8 cellular contexts compared by ENCODE assay signal in the genomic region with DNA sequence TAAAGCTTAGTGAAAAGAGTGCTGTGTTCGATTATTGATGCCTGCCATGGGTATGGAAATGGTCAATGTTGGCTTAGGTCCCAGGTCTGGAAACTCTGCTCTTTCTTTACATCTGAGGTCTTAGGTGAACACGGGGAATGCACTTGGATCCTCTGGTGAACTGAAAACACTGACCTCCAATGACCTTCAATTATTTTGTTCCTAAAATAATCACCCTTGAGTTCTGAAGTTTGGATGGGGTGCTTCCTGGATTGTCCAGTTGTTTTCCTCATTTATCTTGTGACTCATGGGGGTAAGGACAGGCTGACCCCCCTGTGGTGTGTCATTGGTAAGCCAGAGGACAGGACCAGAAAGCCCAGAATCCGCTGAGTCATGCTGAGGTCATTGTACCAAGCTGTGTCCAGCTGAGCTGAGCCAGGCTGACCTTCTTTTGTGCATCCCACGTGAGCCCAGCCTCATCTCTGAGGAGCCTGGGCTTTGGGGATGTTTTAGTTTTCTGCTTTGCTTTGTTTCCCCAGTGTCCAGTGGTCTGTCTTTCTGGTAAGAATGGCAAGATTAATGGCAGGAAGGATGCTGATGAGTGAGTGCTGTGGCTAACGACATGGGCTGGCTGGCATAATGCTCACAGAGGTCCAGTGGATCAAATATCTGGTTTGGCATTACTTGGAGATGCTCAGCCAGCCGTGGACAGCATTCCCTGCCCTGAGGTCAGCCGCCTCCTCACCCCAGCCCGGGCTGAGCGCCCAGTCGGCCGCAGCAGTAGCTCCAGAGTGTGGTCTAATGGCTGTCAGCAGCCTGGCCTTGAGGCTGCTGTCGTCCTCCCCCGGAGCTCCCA. TPM values are rescaled to one million over a fixed set of nuclear protein-coding genes. Genes with fewer than 3 reads are reported as not detected.
A peak's percentile ranks its signal among the peaks of the same experiment; 100 is the strongest.
DNase-seq lines count a peak whose midpoint lies in the region; ATAC-seq and TF ChIP-seq lines count a peak whose summit lies in the region.

No MANE protein-coding gene starts in this region.

- H3K27me3 ChIP-seq in dorsolateral prefrontal cortex: no peaks in the 10 kb centered on the region
- no peaks in the 10 kb centered on the region for H3K27me3 ChIP-seq in lung (ENCODE audit: control insufficient read depth, insufficient read depth)
- no peaks in the 10 kb centered on the region for H3K27me3 ChIP-seq in transverse colon
- H3K27me3 ChIP-seq in effector memory CD4-positive, alpha-beta T cell (replicated peaks; ENCODE audit: control insufficient read depth, insufficient read depth, low read length, poor library complexity, severe bottlenecking): no peaks in the 10 kb centered on the region

- intact Hi-C loops in dorsolateral prefrontal cortex (cut with DNase I) (loop anchor here in 1 of 2 donors (2.0 kb wide), 1 partner anchor 40 kb away; no protein-coding TSS in a partner anchor), transverse colon (cut with DNase I; ENCODE audit: low total_unique reads) (no loop called here)

- H3K27ac ChIP-seq in dorsolateral prefrontal cortex (peak overlapping the region; percentile 73 to 99 (median 94)), lung (ENCODE audit: low read depth in 1 of 2, low read length in 1 of 2) (peak overlapping the region in 1 of 2 donors; percentile 78), transverse colon (peak overlapping the region; percentile 61 to 80 (median 64))
- no peak overlapping the region for H3K27ac ChIP-seq in effector memory CD4-positive, alpha-beta T cell (ENCODE audit: insufficient read depth, low read length, poor library complexity, severe bottlenecking)

- H3K36me3 ChIP-seq in lung (ENCODE audit: control insufficient read depth in 2 of 2, insufficient read depth in 2 of 2, low read length in 2 of 2) (peaks cover 0 to 19% of the 10 kb centered on the region in 2 donors), transverse colon (no peaks in the 10 kb centered on the region)
- H3K36me3 ChIP-seq in effector memory CD4-positive, alpha-beta T cell (ENCODE audit: control insufficient read depth, insufficient read depth, low read length): peaks cover 79% of the 10 kb centered on the region

- peak; percentile 95 for DNase-seq in Ammon's horn (ENCODE audit: low spot score)
- peak; percentile 78 for DNase-seq in NCI-H460 (ENCODE audit: extremely low read depth, low read depth)
- DNase-seq in dorsolateral prefrontal cortex: peak; percentile 23 to 96 (median 89)
- DNase-seq in lung (ENCODE audit: low spot score): peak; percentile 71
- DNase-seq in transverse colon: peak; percentile 74
- DNase-seq in NOMO-1 treated with dmso at 0.1 percent for 144 hours (lab: John Stamatoyannopoulos, UW; ENCODE audit: unreplicated experiment): no peak
- no peak for DNase-seq in effector memory CD4-positive, alpha-beta T cell

- in situ Hi-C loops in transverse colon (cut with MboI; ENCODE audit: low pct_ligation_motif_present in 1 of 4, low pct_unique_long_range_greater_than_20kb in 1 of 4, low sequenced_read_pairs in 3 of 4): no loop called here

- H3K4me3 ChIP-seq in dorsolateral prefrontal cortex: peak overlapping the region in 3 of 59 donors; percentile 1 to 37 (median 30)
- no peak overlapping the region for H3K4me3 ChIP-seq in lung
- no peak overlapping the region for H3K4me3 ChIP-seq in transverse colon
- no peak overlapping the region for H3K4me3 ChIP-seq in effector memory CD4-positive, alpha-beta T cell (ENCODE audit: insufficient read depth, low read depth, low read length, poor library complexity, severe bottlenecking)

- TF ChIP-seq CTCF in dorsolateral prefrontal cortex (IDR thresholded peaks at IDR 0.05 in 54 of 56, conservative IDR thresholded peaks at IDR 0.05 in 2 of 56; ENCODE audit: low read depth in 1 of 56, partially characterized antibody in 56 of 56) (peak in 4 of 56 donors; percentile 6 to 23 (median 10)), lung (IDR thresholded peaks at IDR 0.05; ENCODE audit: control extremely low read depth, extremely low read depth) (no peak), transverse colon (IDR thresholded peaks at IDR 0.05) (no peak)

- H3K9me3 ChIP-seq in lung (ENCODE audit: control insufficient read depth in 2 of 2, insufficient read depth in 1 of 2, low read length in 1 of 2) (no peaks in the 10 kb centered on the region), transverse colon (no peaks in the 10 kb centered on the region)
- no peaks in the 10 kb centered on the region for H3K9me3 ChIP-seq in effector memory CD4-positive, alpha-beta T cell (ENCODE audit: control insufficient read depth, low read length)

- no peak for TF ChIP-seq POLR2A in transverse colon (IDR thresholded peaks at IDR 0.05)

- TF ChIP-seq EP300 in transverse colon (IDR thresholded peaks at IDR 0.05; ENCODE audit: low read depth): no peak

- H3K4me1 ChIP-seq in lung (ENCODE audit: control insufficient read depth in 2 of 2, insufficient read depth in 2 of 2, low read length in 2 of 2) (peaks cover 3 to 9% of the 10 kb centered on the region in 2 donors), transverse colon (peaks cover 0 to 17% (median 15%) of the 10 kb centered on the region in 4 donors)
- H3K4me1 ChIP-seq in effector memory CD4-positive, alpha-beta T cell (ENCODE audit: control insufficient read depth, insufficient read depth, low read length, poor library complexity, severe bottlenecking): no peaks in the 10 kb centered on the region

- WGBS in lung, 2 donors: 74 to 85% methylated on average over 13 of the region's 13 CpGs
- WGBS in transverse colon (ENCODE audit: low coverage in 1 of 2), 2 donors: 48 to 75% methylated on average over 2 to 7 of the region's 13 CpGs

- peak; percentile 76 for ATAC-seq in lung (ENCODE audit: insufficient read depth, low FRiP score)
- ATAC-seq in HG03378 (IDR thresholded peaks at IDR 0.05; ENCODE audit: unreplicated experiment): no peak

RNA-seq across cellular contexts. Expression of a gene that starts 35.6 kb away (rescaled TPM):
- 1.3 and 2.0 TPM in 2 replicates for total RNA-seq in NCI-H460 (2014; rRNA removed; shearing (Covaris generic))
- polyA plus RNA-seq in NCI-H460 (2014; cell fraction: nucleus; rRNA removed): 0.79 and 1.5 TPM in 2 replicates
- total RNA-seq in dorsolateral prefrontal cortex: 10 to 100 TPM; 14.7 to 74.3 (median 28.6) TPM
- total RNA-seq in lung: 10 to 100 TPM; 20.8 to 27.6 TPM
- polyA plus RNA-seq in lung: 10 to 100 TPM in 1 of 2 donors, 1 to 10 TPM in 1; 3.8 to 29.0 TPM
- 10 to 100 TPM in 3 of 4 donors, 1 to 10 TPM in 1; 2.4 to 32.9 (median 11.2) TPM for total RNA-seq in transverse colon

RNA-seq across cellular contexts. Expression of a gene that starts 50.4 kb away (rescaled TPM):
- 14.6 and 15.3 TPM in 2 replicates for total RNA-seq in NCI-H460 (2014; rRNA removed; shearing (Covaris generic))
- polyA plus RNA-seq in NCI-H460 (2014; cell fraction: nucleus; rRNA removed): 8.2 and 12.7 TPM in 2 replicates
- total RNA-seq in dorsolateral prefrontal cortex (100 to 1,000 TPM in 15 of 120 experiments, 10 to 100 TPM in 105; 47.2 to 142 (median 77.9) TPM), lung (10 to 100 TPM; 45.5 to 63.8 TPM), transverse colon (10 to 100 TPM; 13.1 to 31.4 (median 22.3) TPM)
- polyA plus RNA-seq in lung: 10 to 100 TPM; 14.8 to 21.2 TPM

Comparison
In these comparisons a context has a peak if more than half of its experiments do, and no peak if none do; other contexts are left out.
1. DNase-seq: peak in Ammon's horn (single experiment), NCI-H460 (single experiment), dorsolateral prefrontal cortex (10 of 10), lung (single experiment) and transverse colon (single experiment); none in NOMO-1 treated with dmso at 0.1 percent for 144 hours (single experiment) and effector memory CD4-positive, alpha-beta T cell (0 of 3).